9 cellular contexts compared by ENCODE assay signal in the genomic region with DNA sequence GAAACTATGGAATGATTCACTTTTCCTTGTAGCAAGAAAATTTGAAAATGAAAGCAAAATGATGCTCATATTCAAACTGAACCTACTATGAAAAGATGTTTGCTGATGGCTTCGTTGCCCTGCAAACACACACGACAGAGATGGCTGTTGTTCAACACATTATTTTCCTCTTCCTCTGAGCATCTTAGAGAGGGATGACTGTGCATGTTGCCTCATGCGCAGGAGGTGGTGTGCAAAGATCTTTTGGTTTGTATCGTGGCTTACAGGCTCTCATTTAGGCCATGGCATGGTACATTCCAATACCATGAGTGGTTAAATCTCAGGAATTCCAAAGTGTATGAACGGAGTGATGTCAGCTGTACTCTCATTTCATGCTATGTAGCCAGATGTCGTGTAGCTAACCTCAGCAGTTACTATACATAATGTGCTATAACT.
A peak's percentile ranks its signal among the peaks of the same experiment; 100 is the strongest.
DNase-seq lines count a peak whose midpoint lies in the region; ATAC-seq and TF ChIP-seq lines count a peak whose summit lies in the region.
"Had no signal": no experiment of that assay in that cellular context is flagged by ENCODE, and none has a peak within 500 bp of the region (broad histone marks: within the 10 kb centered on the region; RNA-seq: fewer than 3 reads in every experiment).

No MANE protein-coding gene starts in this region.

- peaks cover 70% of the 10 kb centered on the region for H3K4me1 ChIP-seq in Panc1 (ENCODE audit: control insufficient read depth, insufficient read depth, low read length)
- peaks cover 14 to 26% of the 10 kb centered on the region in 2 donors for H3K4me1 ChIP-seq in naive thymus-derived CD4-positive, alpha-beta T cell (ENCODE audit: control insufficient read depth in 2 of 2, insufficient read depth in 2 of 2, low read length in 2 of 2)

- intact Hi-C loops in Panc1 (cut with micrococcal nuclease; ENCODE audit: unreplicated experiment) = loop anchor here (10.0 kb wide), 1 partner anchor 98 kb away; no protein-coding TSS in a partner anchor
- intact Hi-C loops in naive thymus-derived CD4-positive, alpha-beta T cell (cut with micrococcal nuclease) = loop anchor here in 1 of 2 donors (5.0 kb wide), 2 partner anchors 40 to 80 kb away; no protein-coding TSS in a partner anchor

- peak overlapping the region in 7 of 9 donors; percentile 8 to 92 (median 73) for H3K27ac Mint-ChIP-seq in naive thymus-derived CD4-positive, alpha-beta T cell
- H3K27ac Mint-ChIP-seq: activated B cell treated with CpG ODN at 0.5 μM for 24 hours had no signal

- peak; percentile 43 for ATAC-seq in GM21529 (IDR thresholded peaks at IDR 0.05; ENCODE audit: unreplicated experiment)
- peak; percentile 92 for ATAC-seq in Panc1
- peak; percentile 34 for ATAC-seq in naive thymus-derived CD4-positive, alpha-beta T cell
- ATAC-seq in HG03159 (IDR thresholded peaks at IDR 0.05; ENCODE audit: unreplicated experiment) = no peak

- peaks cover 50 to 96% (median 85%) of the 10 kb centered on the region in 7 donors for H3K4me1 Mint-ChIP-seq in naive thymus-derived CD4-positive, alpha-beta T cell

- peak overlapping the region; percentile 7 to 39 for H3K4me3 ChIP-seq in Panc1 (ENCODE audit: low read depth in 2 of 2, low read length in 2 of 2)
- H3K4me3 ChIP-seq in naive thymus-derived CD4-positive, alpha-beta T cell (ENCODE audit: low read length) = no peak overlapping the region

- H3K27me3 Mint-ChIP-seq in naive thymus-derived CD4-positive, alpha-beta T cell = no peaks in the 10 kb centered on the region

- H3K4me3 Mint-ChIP-seq in naive thymus-derived CD4-positive, alpha-beta T cell = peak overlapping the region in 8 of 10 donors; percentile 40 to 84 (median 56)
- H3K4me3 Mint-ChIP-seq: activated B cell treated with CpG ODN at 0.5 μM for 24 hours had no signal

- CTCF ChIA-PET in Panc1 (lab: Charles Lee) = no interaction called here
- CTCF ChIA-PET in naive thymus-derived CD4-positive, alpha-beta T cell (lab: Charles Lee) = interaction anchor here (0.6 kb wide), 1 partner anchor 224 kb away, joined by 3 read pairs; no protein-coding TSS in a partner anchor

- H3K36me3 ChIP-seq in Panc1 (ENCODE audit: control insufficient read depth, insufficient read depth, low read length) = no peaks in the 10 kb centered on the region
- peaks cover 0 to under 1% (median 0%) of the 10 kb centered on the region in 3 experiments for H3K36me3 ChIP-seq in naive thymus-derived CD4-positive, alpha-beta T cell (ENCODE audit: control insufficient read depth in 2 of 3, insufficient read depth in 3 of 3, low read length in 3 of 3)

- DNase-seq in Panc1 (ENCODE audit: low read depth, low spot score) = peak; percentile 93
- DNase-seq in brain pericyte (ENCODE audit: low read depth, low spot score) = peak; percentile 86
- peak in 1 of 9 donors; percentile 52 for DNase-seq in naive thymus-derived CD4-positive, alpha-beta T cell
- DNase-seq in caudate nucleus (lab: John Stamatoyannopoulos, UW) = no peak
- DNase-seq in putamen (ENCODE audit: low spot score) = no peak
- no peak for DNase-seq in GM19238 (ENCODE audit: insufficient read length, low spot score)
- DNase-seq: activated B cell treated with CpG ODN at 0.5 μM for 24 hours had no signal

- H3K36me3 Mint-ChIP-seq in naive thymus-derived CD4-positive, alpha-beta T cell = peaks cover 0 to 13% (median 10%) of the 10 kb centered on the region in 5 donors

- H3K9me3 Mint-ChIP-seq in naive thymus-derived CD4-positive, alpha-beta T cell = peaks cover 0 to 1% (median 0%) of the 10 kb centered on the region in 11 donors
- H3K9me3 Mint-ChIP-seq: activated B cell treated with CpG ODN at 0.5 μM for 24 hours had no signal

- no peaks in the 10 kb centered on the region for H3K27me3 ChIP-seq in Panc1 (ENCODE audit: control insufficient read depth, insufficient read depth, low read length)
- no peaks in the 10 kb centered on the region for H3K27me3 ChIP-seq in naive thymus-derived CD4-positive, alpha-beta T cell (ENCODE audit: control insufficient read depth in 2 of 2, insufficient read depth in 2 of 2, low read length in 2 of 2)

- POLR2A ChIA-PET in Panc1 (lab: Charles Lee) = no interaction called here
- POLR2A ChIA-PET in naive thymus-derived CD4-positive, alpha-beta T cell (lab: Charles Lee) = interaction anchor here (1.2 kb wide), 1 partner anchor 9 kb away, joined by 3 read pairs; no protein-coding TSS in a partner anchor

- in situ Hi-C loops in Panc1 (cut with HindIII; ENCODE audit: low pct_unique_long_range_greater_than_20kb, low sequenced_read_pairs) = no loop called here

- no peak for TF ChIP-seq CTCF in Panc1 (IDR thresholded peaks at IDR 0.05)

- no TSS peak for BruUV-seq in Panc1 (replicated peaks; lab: Mats Ljungman, UMichigan)

- H3K9me3 ChIP-seq in Panc1 (ENCODE audit: control insufficient read depth, insufficient read depth, low read depth, low read length) = no peaks in the 10 kb centered on the region
- H3K9me3 ChIP-seq in naive thymus-derived CD4-positive, alpha-beta T cell (ENCODE audit: control insufficient read depth in 2 of 3, low read length in 3 of 3) = no peaks in the 10 kb centered on the region

- peak overlapping the region; percentile 92 for H3K27ac ChIP-seq in Panc1 (ENCODE audit: low read length)
- no peak overlapping the region for H3K27ac ChIP-seq in naive thymus-derived CD4-positive, alpha-beta T cell (ENCODE audit: low read depth, low read length)
- no peak overlapping the region for H3K27ac ChIP-seq in caudate nucleus (ENCODE audit: low read depth, low read length)

Comparison
In these comparisons a context has a peak if more than half of its experiments do, and no peak if none do; other contexts are left out.
1. DNase-seq: peak in Panc1 (single experiment) and brain pericyte (single experiment); none in caudate nucleus (0 of 61), putamen (single experiment) and GM19238 (single experiment).